ENCODE assay signal across 1 cellular context in the genomic region with DNA sequence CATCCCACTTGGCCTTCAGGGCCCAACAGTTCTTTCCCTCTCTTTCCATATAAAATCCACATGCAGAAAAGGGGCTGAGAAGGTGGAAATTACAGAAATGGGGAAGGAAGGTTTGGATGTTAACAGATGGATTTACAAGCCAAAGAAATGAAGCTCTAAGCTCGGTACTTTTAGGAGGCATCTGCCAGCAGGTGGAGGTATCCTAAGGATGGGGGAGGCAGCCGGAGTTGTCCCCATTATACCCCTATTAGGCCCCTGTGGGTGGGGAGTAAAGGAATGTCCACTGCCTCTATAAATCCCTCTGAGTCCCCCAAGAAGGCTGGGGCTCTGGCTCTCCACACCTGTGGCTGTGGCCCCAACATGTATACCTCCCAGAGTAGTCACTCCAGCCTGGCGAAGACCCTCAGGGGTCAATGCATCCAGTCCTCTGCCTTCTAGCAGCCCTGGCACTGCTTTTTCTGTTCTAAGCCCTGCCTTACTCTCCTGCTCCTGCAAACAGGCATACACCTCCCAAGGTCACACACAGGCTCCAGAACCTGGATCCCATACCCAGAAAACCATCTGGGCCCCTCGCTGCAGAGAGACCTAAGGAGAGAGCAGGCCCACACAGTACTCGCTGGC.
TF ChIP-seq lines count a peak whose summit lies in the region.

No MANE protein-coding gene starts in this region.

TF ChIP-seq in HepG2, 621 proteins besides CTCF, POLR2A, EP300 and RAD21 (continued from another document and continues in another):
- TF ChIP-seq, protein P1, sequence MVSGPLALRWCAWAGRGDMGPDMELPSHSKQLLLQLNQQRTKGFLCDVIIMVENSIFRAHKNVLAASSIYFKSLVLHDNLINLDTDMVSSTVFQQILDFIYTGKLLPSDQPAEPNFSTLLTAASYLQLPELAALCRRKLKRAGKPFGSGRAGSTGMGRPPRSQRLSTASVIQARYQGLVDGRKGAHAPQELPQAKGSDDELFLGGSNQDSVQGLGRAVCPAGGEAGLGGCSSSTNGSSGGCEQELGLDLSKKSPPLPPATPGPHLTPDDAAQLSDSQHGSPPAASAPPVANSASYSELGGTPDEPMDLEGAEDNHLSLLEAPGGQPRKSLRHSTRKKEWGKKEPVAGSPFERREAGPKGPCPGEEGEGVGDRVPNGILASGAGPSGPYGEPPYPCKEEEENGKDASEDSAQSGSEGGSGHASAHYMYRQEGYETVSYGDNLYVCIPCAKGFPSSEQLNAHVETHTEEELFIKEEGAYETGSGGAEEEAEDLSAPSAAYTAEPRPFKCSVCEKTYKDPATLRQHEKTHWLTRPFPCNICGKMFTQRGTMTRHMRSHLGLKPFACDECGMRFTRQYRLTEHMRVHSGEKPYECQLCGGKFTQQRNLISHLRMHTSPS (CRISPR knock-in tag; IDR thresholded peaks at IDR 0.05; ENCODE audit: low read depth) = 0 out of 2 replicates have a peak, but pooled peaks have one; percentile 0
- TF ChIP-seq ZSCAN22 (CRISPR knock-in tag; IDR thresholded peaks at IDR 0.05) = no peak
- TF ChIP-seq NFRKB (IDR thresholded peaks at IDR 0.05) = no peak
- no peak for TF ChIP-seq KDM5B (CRISPR knock-in tag; IDR thresholded peaks at IDR 0.05; ENCODE audit: borderline replicate concordance)
- no peak for TF ChIP-seq HDAC1 (CRISPR knock-in tag; IDR thresholded peaks at IDR 0.05)
- TF ChIP-seq ZNF329 (CRISPR knock-in tag; IDR thresholded peaks at IDR 0.05; ENCODE audit: low read depth) = no peak
- TF ChIP-seq ELF3 (CRISPR knock-in tag; IDR thresholded peaks at IDR 0.05) = no peak
- TF ChIP-seq, protein P2, sequence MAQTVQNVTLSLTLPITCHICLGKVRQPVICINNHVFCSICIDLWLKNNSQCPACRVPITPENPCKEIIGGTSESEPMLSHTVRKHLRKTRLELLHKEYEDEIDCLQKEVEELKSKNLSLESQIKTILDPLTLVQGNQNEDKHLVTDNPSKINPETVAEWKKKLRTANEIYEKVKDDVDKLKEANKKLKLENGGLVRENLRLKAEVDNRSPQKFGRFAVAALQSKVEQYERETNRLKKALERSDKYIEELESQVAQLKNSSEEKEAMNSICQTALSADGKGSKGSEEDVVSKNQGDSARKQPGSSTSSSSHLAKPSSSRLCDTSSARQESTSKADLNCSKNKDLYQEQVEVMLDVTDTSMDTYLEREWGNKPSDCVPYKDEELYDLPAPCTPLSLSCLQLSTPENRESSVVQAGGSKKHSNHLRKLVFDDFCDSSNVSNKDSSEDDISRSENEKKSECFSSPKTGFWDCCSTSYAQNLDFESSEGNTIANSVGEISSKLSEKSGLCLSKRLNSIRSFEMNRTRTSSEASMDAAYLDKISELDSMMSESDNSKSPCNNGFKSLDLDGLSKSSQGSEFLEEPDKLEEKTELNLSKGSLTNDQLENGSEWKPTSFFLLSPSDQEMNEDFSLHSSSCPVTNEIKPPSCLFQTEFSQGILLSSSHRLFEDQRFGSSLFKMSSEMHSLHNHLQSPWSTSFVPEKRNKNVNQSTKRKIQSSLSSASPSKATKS (CRISPR knock-in tag; IDR thresholded peaks at IDR 0.05) = no peak
- TF ChIP-seq SMAD1 (CRISPR knock-in tag; IDR thresholded peaks at IDR 0.05; ENCODE audit: borderline replicate concordance, low read depth) = no peak
- no peak for TF ChIP-seq NFE2L2 (IDR thresholded peaks at IDR 0.05; ENCODE audit: low read length)
- no peak for TF ChIP-seq HNRNPLL (IDR thresholded peaks at IDR 0.05; ENCODE audit: low read depth, low read length, poor library complexity, severe bottlenecking)
- no peak for TF ChIP-seq ISL2 (CRISPR knock-in tag; IDR thresholded peaks at IDR 0.05)
- TF ChIP-seq ZNF3 (CRISPR knock-in tag; IDR thresholded peaks at IDR 0.05) = no peak
- TF ChIP-seq, protein P3, sequence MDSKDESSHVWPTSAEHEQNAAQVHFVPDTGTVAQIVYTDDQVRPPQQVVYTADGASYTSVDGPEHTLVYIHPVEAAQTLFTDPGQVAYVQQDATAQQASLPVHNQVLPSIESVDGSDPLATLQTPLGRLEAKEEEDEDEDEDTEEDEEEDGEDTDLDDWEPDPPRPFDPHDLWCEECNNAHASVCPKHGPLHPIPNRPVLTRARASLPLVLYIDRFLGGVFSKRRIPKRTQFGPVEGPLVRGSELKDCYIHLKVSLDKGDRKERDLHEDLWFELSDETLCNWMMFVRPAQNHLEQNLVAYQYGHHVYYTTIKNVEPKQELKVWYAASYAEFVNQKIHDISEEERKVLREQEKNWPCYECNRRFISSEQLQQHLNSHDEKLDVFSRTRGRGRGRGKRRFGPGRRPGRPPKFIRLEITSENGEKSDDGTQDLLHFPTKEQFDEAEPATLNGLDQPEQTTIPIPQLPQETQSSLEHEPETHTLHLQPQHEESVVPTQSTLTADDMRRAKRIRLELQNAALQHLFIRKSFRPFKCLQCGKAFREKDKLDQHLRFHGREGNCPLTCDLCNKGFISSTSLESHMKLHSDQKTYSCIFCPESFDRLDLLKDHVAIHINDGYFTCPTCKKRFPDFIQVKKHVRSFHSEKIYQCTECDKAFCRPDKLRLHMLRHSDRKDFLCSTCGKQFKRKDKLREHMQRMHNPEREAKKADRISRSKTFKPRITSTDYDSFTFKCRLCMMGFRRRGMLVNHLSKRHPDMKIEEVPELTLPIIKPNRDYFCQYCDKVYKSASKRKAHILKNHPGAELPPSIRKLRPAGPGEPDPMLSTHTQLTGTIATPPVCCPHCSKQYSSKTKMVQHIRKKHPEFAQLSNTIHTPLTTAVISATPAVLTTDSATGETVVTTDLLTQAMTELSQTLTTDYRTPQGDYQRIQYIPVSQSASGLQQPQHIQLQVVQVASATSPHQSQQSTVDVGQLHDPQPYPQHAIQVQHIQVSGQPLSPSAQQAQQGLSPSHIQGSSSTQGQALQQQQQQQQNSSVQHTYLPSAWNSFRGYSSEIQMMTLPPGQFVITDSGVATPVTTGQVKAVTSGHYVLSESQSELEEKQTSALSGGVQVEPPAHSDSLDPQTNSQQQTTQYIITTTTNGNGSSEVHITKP (CRISPR knock-in tag; IDR thresholded peaks at IDR 0.05; ENCODE audit: low read depth) = no peak
- no peak for TF ChIP-seq ZC3H4 (CRISPR knock-in tag; IDR thresholded peaks at IDR 0.05; ENCODE audit: borderline replicate concordance)
- TF ChIP-seq, protein P4, sequence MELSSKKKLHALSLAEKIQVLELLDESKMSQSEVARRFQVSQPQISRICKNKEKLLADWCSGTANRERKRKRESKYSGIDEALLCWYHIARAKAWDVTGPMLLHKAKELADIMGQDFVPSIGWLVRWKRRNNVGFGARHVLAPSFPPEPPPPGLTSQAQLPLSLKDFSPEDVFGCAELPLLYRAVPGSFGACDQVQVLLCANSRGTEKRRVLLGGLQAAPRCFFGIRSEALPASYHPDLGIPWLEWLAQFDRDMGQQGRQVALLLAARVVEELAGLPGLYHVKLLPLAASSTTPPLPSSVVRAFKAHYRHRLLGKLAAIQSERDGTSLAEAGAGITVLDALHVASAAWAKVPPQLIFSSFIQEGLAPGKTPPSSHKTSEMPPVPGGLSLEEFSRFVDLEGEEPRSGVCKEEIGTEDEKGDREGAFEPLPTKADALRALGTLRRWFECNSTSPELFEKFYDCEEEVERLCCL (CRISPR knock-in tag; IDR thresholded peaks at IDR 0.05; ENCODE audit: borderline replicate concordance) = no peak
- TF ChIP-seq ELF4 (CRISPR knock-in tag; IDR thresholded peaks at IDR 0.05; ENCODE audit: borderline replicate concordance) = no peak
- TF ChIP-seq KLF13 (CRISPR knock-in tag; IDR thresholded peaks at IDR 0.05) = no peak
- TF ChIP-seq ZNF777 (CRISPR knock-in tag; IDR thresholded peaks at IDR 0.05) = 0 out of 2 replicates have a peak, but pooled peaks have one; percentile 1
- no peak for TF ChIP-seq SMAD3 (CRISPR knock-in tag; IDR thresholded peaks at IDR 0.05)
- no peak for TF ChIP-seq ZNF660 (CRISPR knock-in tag; IDR thresholded peaks at IDR 0.05; ENCODE audit: borderline replicate concordance, low read depth)
- 0 out of 2 replicates have a peak, but pooled peaks have one; percentile 24 for TF ChIP-seq GTF3A (CRISPR knock-in tag; conservative IDR thresholded peaks at IDR 0.05)
- TF ChIP-seq SETDB1 (CRISPR knock-in tag; IDR thresholded peaks at IDR 0.05; ENCODE audit: borderline replicate concordance) = 0 out of 2 replicates have a peak, but pooled peaks have one; percentile 6
- 0 out of 2 replicates have a peak, but pooled peaks have one; percentile 29 for TF ChIP-seq ZBTB7A (CRISPR knock-in tag; IDR thresholded peaks at IDR 0.05)
- TF ChIP-seq, protein P5, sequence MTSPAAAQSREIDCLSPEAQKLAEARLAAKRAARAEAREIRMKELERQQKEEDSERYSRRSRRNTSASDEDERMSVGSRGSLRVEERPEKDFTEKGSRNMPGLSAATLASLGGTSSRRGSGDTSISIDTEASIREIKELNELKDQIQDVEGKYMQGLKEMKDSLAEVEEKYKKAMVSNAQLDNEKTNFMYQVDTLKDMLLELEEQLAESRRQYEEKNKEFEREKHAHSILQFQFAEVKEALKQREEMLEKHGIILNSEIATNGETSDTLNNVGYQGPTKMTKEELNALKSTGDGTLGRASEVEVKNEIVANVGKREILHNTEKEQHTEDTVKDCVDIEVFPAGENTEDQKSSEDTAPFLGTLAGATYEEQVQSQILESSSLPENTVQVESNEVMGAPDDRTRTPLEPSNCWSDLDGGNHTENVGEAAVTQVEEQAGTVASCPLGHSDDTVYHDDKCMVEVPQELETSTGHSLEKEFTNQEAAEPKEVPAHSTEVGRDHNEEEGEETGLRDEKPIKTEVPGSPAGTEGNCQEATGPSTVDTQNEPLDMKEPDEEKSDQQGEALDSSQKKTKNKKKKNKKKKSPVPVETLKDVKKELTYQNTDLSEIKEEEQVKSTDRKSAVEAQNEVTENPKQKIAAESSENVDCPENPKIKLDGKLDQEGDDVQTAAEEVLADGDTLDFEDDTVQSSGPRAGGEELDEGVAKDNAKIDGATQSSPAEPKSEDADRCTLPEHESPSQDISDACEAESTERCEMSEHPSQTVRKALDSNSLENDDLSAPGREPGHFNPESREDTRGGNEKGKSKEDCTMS (CRISPR knock-in tag; conservative IDR thresholded peaks at IDR 0.05) = no peak
- TF ChIP-seq ZNF33A (CRISPR knock-in tag; IDR thresholded peaks at IDR 0.05; ENCODE audit: borderline replicate concordance) = no peak
- TF ChIP-seq, protein P6, sequence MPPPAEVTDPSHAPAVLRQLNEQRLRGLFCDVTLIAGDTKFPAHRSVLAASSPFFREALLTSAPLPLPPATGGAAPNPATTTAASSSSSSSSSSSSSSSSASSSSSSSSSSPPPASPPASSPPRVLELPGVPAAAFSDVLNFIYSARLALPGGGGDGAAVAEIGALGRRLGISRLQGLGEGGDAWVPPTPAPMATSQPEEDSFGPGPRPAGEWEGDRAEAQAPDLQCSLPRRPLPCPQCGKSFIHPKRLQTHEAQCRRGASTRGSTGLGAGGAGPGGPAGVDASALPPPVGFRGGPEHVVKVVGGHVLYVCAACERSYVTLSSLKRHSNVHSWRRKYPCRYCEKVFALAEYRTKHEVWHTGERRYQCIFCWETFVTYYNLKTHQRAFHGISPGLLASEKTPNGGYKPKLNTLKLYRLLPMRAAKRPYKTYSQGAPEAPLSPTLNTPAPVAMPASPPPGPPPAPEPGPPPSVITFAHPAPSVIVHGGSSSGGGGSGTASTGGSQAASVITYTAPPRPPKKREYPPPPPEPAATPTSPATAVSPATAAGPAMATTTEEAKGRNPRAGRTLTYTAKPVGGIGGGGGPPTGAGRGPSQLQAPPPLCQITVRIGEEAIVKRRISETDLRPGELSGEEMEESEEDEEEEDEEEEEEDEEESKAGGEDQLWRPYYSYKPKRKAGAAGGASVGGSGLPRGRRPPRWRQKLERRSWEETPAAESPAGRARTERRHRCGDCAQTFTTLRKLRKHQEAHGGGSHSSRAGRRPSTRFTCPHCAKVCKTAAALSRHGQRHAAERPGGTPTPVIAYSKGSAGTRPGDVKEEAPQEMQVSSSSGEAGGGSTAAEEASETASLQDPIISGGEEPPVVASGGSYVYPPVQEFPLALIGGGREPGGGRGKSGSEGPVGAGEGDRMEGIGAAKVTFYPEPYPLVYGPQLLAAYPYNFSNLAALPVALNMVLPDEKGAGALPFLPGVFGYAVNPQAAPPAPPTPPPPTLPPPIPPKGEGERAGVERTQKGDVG (CRISPR knock-in tag; IDR thresholded peaks at IDR 0.05; ENCODE audit: borderline replicate concordance) = no peak
- TF ChIP-seq SRSF4 (IDR thresholded peaks at IDR 0.05; ENCODE audit: low read depth, low read length, poor library complexity, severe bottlenecking) = no peak
- TF ChIP-seq, protein P7, sequence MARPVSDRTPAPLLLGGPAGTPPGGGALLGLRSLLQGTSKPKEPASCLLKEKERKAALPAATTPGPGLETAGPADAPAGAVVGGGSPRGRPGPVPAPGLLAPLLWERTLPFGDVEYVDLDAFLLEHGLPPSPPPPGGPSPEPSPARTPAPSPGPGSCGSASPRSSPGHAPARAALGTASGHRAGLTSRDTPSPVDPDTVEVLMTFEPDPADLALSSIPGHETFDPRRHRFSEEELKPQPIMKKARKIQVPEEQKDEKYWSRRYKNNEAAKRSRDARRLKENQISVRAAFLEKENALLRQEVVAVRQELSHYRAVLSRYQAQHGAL (CRISPR knock-in tag; IDR thresholded peaks at IDR 0.05; ENCODE audit: not compliant biosample characterization) = no peak
- TF ChIP-seq ZNF30 (CRISPR knock-in tag; IDR thresholded peaks at IDR 0.05) = no peak
- no peak for TF ChIP-seq FOXA1 (IDR thresholded peaks at IDR 0.05)
- no peak for TF ChIP-seq FOXA1 (CRISPR knock-in tag; IDR thresholded peaks at IDR 0.05)
- 0 out of 2 replicates have a peak, but pooled peaks have one; percentile 16 for TF ChIP-seq PHF20 (CRISPR knock-in tag; IDR thresholded peaks at IDR 0.05)
- TF ChIP-seq ZNF572 (CRISPR knock-in tag; IDR thresholded peaks at IDR 0.05) = no peak
- TF ChIP-seq, protein P8, sequence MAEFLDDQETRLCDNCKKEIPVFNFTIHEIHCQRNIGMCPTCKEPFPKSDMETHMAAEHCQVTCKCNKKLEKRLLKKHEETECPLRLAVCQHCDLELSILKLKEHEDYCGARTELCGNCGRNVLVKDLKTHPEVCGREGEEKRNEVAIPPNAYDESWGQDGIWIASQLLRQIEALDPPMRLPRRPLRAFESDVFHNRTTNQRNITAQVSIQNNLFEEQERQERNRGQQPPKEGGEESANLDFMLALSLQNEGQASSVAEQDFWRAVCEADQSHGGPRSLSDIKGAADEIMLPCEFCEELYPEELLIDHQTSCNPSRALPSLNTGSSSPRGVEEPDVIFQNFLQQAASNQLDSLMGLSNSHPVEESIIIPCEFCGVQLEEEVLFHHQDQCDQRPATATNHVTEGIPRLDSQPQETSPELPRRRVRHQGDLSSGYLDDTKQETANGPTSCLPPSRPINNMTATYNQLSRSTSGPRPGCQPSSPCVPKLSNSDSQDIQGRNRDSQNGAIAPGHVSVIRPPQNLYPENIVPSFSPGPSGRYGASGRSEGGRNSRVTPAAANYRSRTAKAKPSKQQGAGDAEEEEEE (CRISPR knock-in tag; IDR thresholded peaks at IDR 0.05; ENCODE audit: borderline replicate concordance) = no peak
- no peak for TF ChIP-seq ZNF263 (CRISPR knock-in tag; IDR thresholded peaks at IDR 0.05)
- no peak for TF ChIP-seq RXRA (CRISPR knock-in tag; IDR thresholded peaks at IDR 0.05)
- no peak for TF ChIP-seq ZNF749 (CRISPR knock-in tag; IDR thresholded peaks at IDR 0.05; ENCODE audit: borderline replicate concordance)
- TF ChIP-seq ZSCAN21 (CRISPR knock-in tag; IDR thresholded peaks at IDR 0.05; ENCODE audit: borderline replicate concordance) = no peak
- no peak for TF ChIP-seq FOXP1 (IDR thresholded peaks at IDR 0.05)
- no peak for TF ChIP-seq FOXP1 (CRISPR knock-in tag; IDR thresholded peaks at IDR 0.05)
- TF ChIP-seq AGO2 (optimal IDR thresholded peaks at IDR 0.05; ENCODE audit: low read depth, low read length) = no peak
